ENCODE assay signal across 19 cellular contexts in genomic region chr10:122165492-122165832, GRCh38.
A peak's percentile ranks its signal among the peaks of the same experiment; 100 is the strongest.
DNase-seq lines count a peak whose midpoint lies in the region; ATAC-seq and TF ChIP-seq lines count a peak whose summit lies in the region.
"Had no signal": no experiment of that assay in that cellular context is flagged by ENCODE, and none has a peak within 500 bp of the region (broad histone marks: within the 10 kb centered on the region; RNA-seq: fewer than 3 reads in every experiment).

No MANE protein-coding gene starts in this region.

- peak overlapping the region; percentile 90 for H3K4me2 ChIP-seq in neural progenitor cell
- H3K4me2 ChIP-seq: KMS-11 had no signal

- TF ChIP-seq CTCF in 22Rv1 (IDR thresholded peaks at IDR 0.05) (no peak), endothelial cell (IDR thresholded peaks at IDR 0.05; ENCODE audit: unreplicated experiment) (no peak), neural progenitor cell (IDR thresholded peaks at IDR 0.05) (no peak), upper lobe of right lung (IDR thresholded peaks at IDR 0.05) (no peak)

- peaks cover 14% of the 10 kb centered on the region for H3K36me3 Mint-ChIP-seq in endothelial cell (ENCODE audit: low read depth, unreplicated experiment)
- H3K36me3 Mint-ChIP-seq in neural progenitor cell, result peaks cover 3% of the 10 kb centered on the region
- H3K36me3 Mint-ChIP-seq: activated CD4-positive, alpha-beta memory T cell treated with anti-CD3 and anti-CD28 coated beads for 36 hours had no signal

- WGBS in HUES64, result 69% methylated on average over 5 of the region's 5 CpGs

- H3K4me1 Mint-ChIP-seq in endothelial cell (ENCODE audit: unreplicated experiment), result peaks cover 32% of the 10 kb centered on the region
- H3K4me1 Mint-ChIP-seq in neural progenitor cell, result peaks cover 73% of the 10 kb centered on the region

- peaks cover 60% of the 10 kb centered on the region for H3F3A ChIP-seq in neural progenitor cell (ENCODE audit: low read depth)

- peaks cover 33% of the 10 kb centered on the region for H3K4me1 ChIP-seq in HUES64 (ENCODE audit: insufficient read depth, low read length)
- H3K4me1 ChIP-seq in neural progenitor cell, result peaks cover 68% of the 10 kb centered on the region
- peaks cover 6% of the 10 kb centered on the region for H3K4me1 ChIP-seq in upper lobe of right lung

- intact Hi-C loops in upper lobe of right lung (cut with DNase I), result no loop called here

- H3K27me3 ChIP-seq in HUES64 (ENCODE audit: insufficient read depth, low read length), result peaks cover 13% of the 10 kb centered on the region
- no peaks in the 10 kb centered on the region for H3K27me3 ChIP-seq in neural progenitor cell
- H3K27me3 ChIP-seq in upper lobe of right lung, result no peaks in the 10 kb centered on the region

- 0 out of 2 replicates have a peak overlapping the region, but pooled peaks have one; percentile 20 for H3K27ac ChIP-seq in 22Rv1
- H3K27ac ChIP-seq in HUES64 (ENCODE audit: low read depth, low read length), result no peak overlapping the region
- no peak overlapping the region for H3K27ac ChIP-seq in neural progenitor cell
- H3K27ac ChIP-seq in upper lobe of right lung, result no peak overlapping the region
- H3K27ac ChIP-seq: KMS-11 had no signal

- no peak for ATAC-seq in upper lobe of right lung
- ATAC-seq: left ventricle myocardium superior; stimulated activated naive CD8-positive, alpha-beta T cell treated with anti-CD3 and anti-CD28 coated beads, Interleukin-15, amount 100 ng/mL, for 72 hours had no signal

- H4K20me1 ChIP-seq in neural progenitor cell (ENCODE audit: low read depth), result peaks cover 66% of the 10 kb centered on the region

- H3K27me3 Mint-ChIP-seq in endothelial cell (ENCODE audit: unreplicated experiment) (peaks cover 9% of the 10 kb centered on the region), neural progenitor cell (ENCODE audit: insufficient read depth, low read depth) (peaks cover 6% of the 10 kb centered on the region)

- H3K79me2 ChIP-seq in neural progenitor cell (ENCODE audit: low read depth), result peaks cover 67% of the 10 kb centered on the region

- H3K4me3 Mint-ChIP-seq in endothelial cell (ENCODE audit: unreplicated experiment) (peak overlapping the region; percentile 51), neural progenitor cell (peak overlapping the region; percentile 96)
- H3K4me3 Mint-ChIP-seq: activated CD4-positive, alpha-beta memory T cell treated with anti-CD3 and anti-CD28 coated beads for 36 hours; CD4-positive, alpha-beta T cell; stimulated activated naive CD8-positive, alpha-beta T cell treated with anti-CD3 and anti-CD28 coated beads, Interleukin-15, amount 100 ng/mL, for 72 hours had no signal

- DNase-seq in endothelial cell (ENCODE audit: low spot score) (no peak), neural progenitor cell (ENCODE audit: low spot score) (no peak), AG20443 (ENCODE audit: low spot score) (no peak), upper lobe of right lung (no peak), hepatic stellate cell (ENCODE audit: low spot score) (no peak), NCI-H526 (lab: John Stamatoyannopoulos, UW) (no peak)
- DNase-seq: activated CD4-positive, alpha-beta memory T cell treated with anti-CD3 and anti-CD28 coated beads for 36 hours; activated gamma-delta T cell treated with Interleukin-2 at 50 U/mL for 16 hours; activated T-cell treated with anti-CD3 and anti-CD28 coated beads for 4 hours; CD4-positive, alpha-beta T cell; left ventricle myocardium superior; MV-4-11; NCI-H2107; NCI-H524; stimulated activated CD4-positive, alpha-beta T cell treated with anti-CD3 and anti-CD28 coated beads, Interleukin-2, amount 100 ng/mL, for 48 hours; stimulated activated naive CD8-positive, alpha-beta T cell treated with anti-CD3 and anti-CD28 coated beads, Interleukin-15, amount 100 ng/mL, for 72 hours had no signal

- no peak overlapping the region for H2AFZ ChIP-seq in neural progenitor cell (replicated peaks)

- no peak overlapping the region for H3K27ac Mint-ChIP-seq in endothelial cell (ENCODE audit: unreplicated experiment)
- H3K27ac Mint-ChIP-seq in neural progenitor cell, result no peak overlapping the region
- H3K27ac Mint-ChIP-seq: activated CD4-positive, alpha-beta memory T cell treated with anti-CD3 and anti-CD28 coated beads for 36 hours; CD4-positive, alpha-beta T cell; stimulated activated naive CD8-positive, alpha-beta T cell treated with anti-CD3 and anti-CD28 coated beads, Interleukin-15, amount 100 ng/mL, for 72 hours had no signal

- H3K9me3 Mint-ChIP-seq in endothelial cell (ENCODE audit: unreplicated experiment) (no peaks in the 10 kb centered on the region), neural progenitor cell (no peaks in the 10 kb centered on the region)
- H3K9me3 Mint-ChIP-seq: activated CD4-positive, alpha-beta memory T cell treated with anti-CD3 and anti-CD28 coated beads for 36 hours; CD4-positive, alpha-beta T cell; stimulated activated naive CD8-positive, alpha-beta T cell treated with anti-CD3 and anti-CD28 coated beads, Interleukin-15, amount 100 ng/mL, for 72 hours had no signal

- H3K9me3 ChIP-seq in HUES64 (ENCODE audit: insufficient read depth, low read depth, low read length), result no peaks in the 10 kb centered on the region
- H3K9me3 ChIP-seq in neural progenitor cell (ENCODE audit: low read depth), result no peaks in the 10 kb centered on the region
- no peaks in the 10 kb centered on the region for H3K9me3 ChIP-seq in upper lobe of right lung

- peak overlapping the region; percentile 82 for H3K4me3 ChIP-seq in HUES64 (ENCODE audit: low read length)
- peak overlapping the region; percentile 89 for H3K4me3 ChIP-seq in neural progenitor cell
- H3K4me3 ChIP-seq in upper lobe of right lung, result no peak overlapping the region

- no peaks in the 10 kb centered on the region for H3K36me3 ChIP-seq in HUES64 (ENCODE audit: insufficient read depth, low read length)
- H3K36me3 ChIP-seq in neural progenitor cell, result no peaks in the 10 kb centered on the region
- peaks cover 13% of the 10 kb centered on the region for H3K36me3 ChIP-seq in upper lobe of right lung

- H3K9ac ChIP-seq in HUES64 (ENCODE audit: low read depth, low read length) (0 out of 2 replicates have a peak overlapping the region, but pooled peaks have one; percentile 22), neural progenitor cell (no peak overlapping the region)
- H3K9ac ChIP-seq: KMS-11 had no signal
